8 cellular contexts compared by ENCODE assay signal in the genomic region with DNA sequence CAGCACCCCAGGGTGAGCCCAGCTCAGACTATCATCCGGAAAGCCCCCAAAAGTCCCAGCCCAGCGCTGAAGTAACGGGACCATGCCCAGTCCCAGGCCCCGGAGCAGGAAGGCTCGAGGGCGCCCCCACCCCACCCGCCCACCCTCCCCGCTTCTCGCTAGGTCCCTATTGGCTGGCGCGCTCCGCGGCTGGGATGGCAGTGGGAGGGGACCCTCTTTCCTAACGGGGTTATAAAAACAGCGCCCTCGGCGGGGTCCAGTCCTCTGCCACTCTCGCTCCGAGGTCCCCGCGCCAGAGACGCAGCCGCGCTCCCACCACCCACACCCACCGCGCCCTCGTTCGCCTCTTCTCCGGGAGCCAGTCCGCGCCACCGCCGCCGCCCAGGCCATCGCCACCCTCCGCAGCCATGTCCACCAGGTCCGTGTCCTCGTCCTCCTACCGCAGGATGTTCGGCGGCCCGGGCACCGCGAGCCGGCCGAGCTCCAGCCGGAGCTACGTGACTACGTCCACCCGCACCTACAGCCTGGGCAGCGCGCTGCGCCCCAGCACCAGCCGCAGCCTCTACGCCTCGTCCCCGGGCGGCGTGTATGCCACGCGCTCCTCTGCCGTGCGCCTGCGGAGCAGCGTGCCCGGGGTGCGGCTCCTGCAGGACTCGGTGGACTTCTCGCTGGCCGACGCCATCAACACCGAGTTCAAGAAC. TPM values are rescaled to one million over a fixed set of nuclear protein-coding genes. Genes with fewer than 3 reads are reported as not detected.
DNase-seq lines count a peak whose midpoint lies in the region; ATAC-seq and TF ChIP-seq lines count a peak whose summit lies in the region.

No MANE protein-coding gene starts in this region.

- H3K27me3 ChIP-seq in duodenal mucosa (ENCODE audit: control insufficient read depth in 1 of 2, insufficient read depth in 2 of 2, low read length in 2 of 2), result peaks cover 6 to 26% of the 10 kb centered on the region in 2 donors
- no peaks in the 10 kb centered on the region for H3K27me3 ChIP-seq in mesendoderm (ENCODE audit: insufficient read depth, low read length, poor library complexity)

- DNase-seq in AG09319 (ENCODE audit: extremely low read depth, low read depth) (peak; percentile 94), LNCaP clone FGC (ENCODE audit: low read depth) (no peak), mesendoderm (peak; percentile 88)
- peak; percentile 82 to 84 for DNase-seq in activated CD4-positive, alpha-beta T cell treated with anti-CD3 and anti-CD28 coated beads, Interleukin-2, amount 50 U/mL, for 4 hours
- peak; percentile 72 for DNase-seq in stimulated activated CD8-positive, alpha-beta memory T cell treated with anti-CD3 and anti-CD28 coated beads, Interleukin-15, amount 100 ng/mL, for 4 hours (ENCODE audit: low read depth in 2 of 2)

- peak overlapping the region; percentile 65 for H3K4me2 ChIP-seq in mesendoderm (ENCODE audit: low read length)

- H2AK5ac ChIP-seq in mesendoderm (ENCODE audit: low read length), result no peak overlapping the region

- no peak for TF ChIP-seq CTCF in AG09319 (IDR thresholded peaks at IDR 0.05; ENCODE audit: low read depth, low read length)
- no peak for TF ChIP-seq CTCF in LNCaP clone FGC (IDR thresholded peaks at IDR 0.05; ENCODE audit: control insufficient read depth, extremely low read depth, insufficient read depth)

- peak overlapping the region; percentile 82 to 90 for H3K9ac ChIP-seq in duodenal mucosa (ENCODE audit: low read depth in 1 of 2, low read length in 2 of 2)
- H3K9ac ChIP-seq in mesendoderm (ENCODE audit: low read length), result peak overlapping the region; percentile 98

- H3K27ac ChIP-seq in duodenal mucosa (ENCODE audit: low read depth, low read length), result peak overlapping the region; percentile 97
- H3K27ac ChIP-seq in mesendoderm (ENCODE audit: low read depth, low read length), result peak overlapping the region; percentile 99

- no peaks in the 10 kb centered on the region for H3K9me3 ChIP-seq in duodenal mucosa (ENCODE audit: control insufficient read depth in 1 of 2, low read length in 2 of 2)

- peaks cover 18% of the 10 kb centered on the region for H3K79me2 ChIP-seq in mesendoderm (ENCODE audit: control insufficient read depth, insufficient read depth, low read length)

- H2BK5ac ChIP-seq in mesendoderm (ENCODE audit: low read length), result no peak overlapping the region

- peaks cover 6% of the 10 kb centered on the region for H3K79me1 ChIP-seq in mesendoderm (ENCODE audit: low read length)

- no peak overlapping the region for H4K5ac ChIP-seq in mesendoderm (ENCODE audit: low read length)

- H3K36me3 ChIP-seq in duodenal mucosa (ENCODE audit: control insufficient read depth in 1 of 2, insufficient read depth in 2 of 2, low read length in 2 of 2), result peaks cover 9 to 11% of the 10 kb centered on the region in 2 donors
- H3K36me3 ChIP-seq in mesendoderm (ENCODE audit: control insufficient read depth, insufficient read depth, low read length), result peaks cover 8% of the 10 kb centered on the region

- peak; percentile 16 for ATAC-seq in GM19372 (IDR thresholded peaks at IDR 0.05; ENCODE audit: low read depth, unreplicated experiment)
- ATAC-seq in GM21360 (IDR thresholded peaks at IDR 0.05; ENCODE audit: unreplicated experiment), result no peak

- H4K8ac ChIP-seq in mesendoderm (ENCODE audit: low read depth, low read length), result no peak overlapping the region

- H3K4ac ChIP-seq in mesendoderm (ENCODE audit: low read depth, low read length), result no peak overlapping the region

- peak overlapping the region; percentile 59 for H3K23ac ChIP-seq in mesendoderm (ENCODE audit: low read length)

- peak overlapping the region; percentile 75 for H2BK120ac ChIP-seq in mesendoderm (ENCODE audit: low read depth, low read length)

- H3K4me3 ChIP-seq in LNCaP clone FGC (ENCODE audit: low read depth, low read length) (peak overlapping the region; percentile 50), duodenal mucosa (ENCODE audit: low read depth in 1 of 2, low read length in 2 of 2) (peak overlapping the region; percentile 90 to 96), mesendoderm (ENCODE audit: low read length) (peak overlapping the region; percentile 97)

- peak overlapping the region; percentile 98 for H3K56ac ChIP-seq in mesendoderm (ENCODE audit: low read length)

- no CpG with 5 or more reads among the region's 72 CpGs for WGBS in mesendoderm (ENCODE audit: extremely low coverage, insufficient coverage, low lambda C conversion rate)

- no peak overlapping the region for H2BK15ac ChIP-seq in mesendoderm (replicated peaks; ENCODE audit: low read depth)

- H3K18ac ChIP-seq in mesendoderm (ENCODE audit: low read length), result peak overlapping the region; percentile 15

- H3K4me1 ChIP-seq in duodenal mucosa (ENCODE audit: control insufficient read depth in 1 of 2, insufficient read depth in 2 of 2, low read length in 2 of 2) (peaks cover 36 to 41% of the 10 kb centered on the region in 2 donors), mesendoderm (ENCODE audit: control insufficient read depth, low read depth, low read length) (peaks cover 8% of the 10 kb centered on the region)

RNA-seq across cellular contexts. Expression of gene VIM, which starts 1.1 kb away (rescaled TPM):
- 253 TPM for polyA plus RNA-seq in mesendoderm (2013, experiment 1 of 2)
- polyA plus RNA-seq in mesendoderm (2013, experiment 2 of 2), result 277 TPM

RNA-seq across cellular contexts. Expression of gene TRDMT1, which starts 27.7 kb away (rescaled TPM):
- polyA plus RNA-seq in mesendoderm (2013, experiment 1 of 2), result 10.3 TPM
- polyA plus RNA-seq in mesendoderm (2013, experiment 2 of 2), result 11.6 TPM
